16 cellular contexts compared by ENCODE assay signal in the genomic region with DNA sequence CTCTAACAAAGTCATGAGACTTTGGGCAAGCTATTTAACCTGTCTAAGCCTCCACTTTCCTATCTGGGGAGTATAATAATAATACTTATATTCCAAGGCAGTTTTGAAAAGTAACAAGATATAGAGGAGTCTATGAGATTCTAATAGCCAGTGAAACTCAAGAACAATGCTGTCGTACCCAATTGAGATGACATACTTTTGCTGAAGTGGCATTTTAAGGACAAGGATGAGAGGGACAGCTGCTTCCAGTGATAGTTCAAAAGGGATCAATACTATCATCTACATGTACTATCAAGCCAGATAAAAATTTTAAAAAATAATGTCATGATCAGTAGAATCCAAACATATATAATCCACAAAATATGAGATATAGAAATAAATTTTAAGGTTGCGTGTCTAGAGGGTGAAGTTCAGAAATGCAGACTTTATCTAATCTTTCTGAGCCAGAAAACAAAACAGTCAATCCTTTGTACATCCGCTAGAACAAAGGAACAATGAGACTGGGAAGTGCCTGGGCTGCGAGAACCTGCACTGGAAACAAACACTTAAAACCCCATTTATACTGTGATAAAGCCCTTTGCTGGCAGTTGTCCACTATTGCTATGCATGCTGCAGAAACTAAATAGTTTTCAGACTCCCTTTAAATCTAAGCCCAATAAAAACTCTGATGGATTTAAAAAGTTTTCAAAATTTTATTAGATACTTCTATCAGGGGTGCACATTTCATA. TPM values are rescaled to one million over a fixed set of nuclear protein-coding genes. Genes with fewer than 3 reads are reported as not detected.
A peak's percentile ranks its signal among the peaks of the same experiment; 100 is the strongest.
DNase-seq lines count a peak whose midpoint lies in the region; ATAC-seq and FAIRE-seq lines count a peak whose summit lies in the region.
"Had no signal": no experiment of that assay in that cellular context is flagged by ENCODE, and none has a peak within 500 bp of the region (broad histone marks: within the 10 kb centered on the region; RNA-seq: fewer than 3 reads in every experiment).

No MANE protein-coding gene starts in this region.

- H3K27me3 ChIP-seq in small intestine (ENCODE audit: control insufficient read depth in 2 of 2, insufficient read depth in 2 of 2, low read length in 2 of 2): no peaks in the 10 kb centered on the region
- H3K27me3 ChIP-seq: suprapubic skin had no signal

- no peak overlapping the region for H3K27ac ChIP-seq in small intestine (ENCODE audit: low read depth in 1 of 2, low read length in 1 of 2)
- H3K27ac ChIP-seq: suprapubic skin had no signal

- H3K4me3 ChIP-seq in small intestine (ENCODE audit: low read depth in 1 of 2, low read length in 2 of 2): no peak overlapping the region
- H3K4me3 ChIP-seq: smooth muscle cell, suprapubic skin had no signal

- peak; percentile 52 for ATAC-seq in left ventricle myocardium superior
- ATAC-seq in HG03460 (IDR thresholded peaks at IDR 0.05; ENCODE audit: unreplicated experiment): no peak
- ATAC-seq: CD8-positive, alpha-beta T cell had no signal

- intact Hi-C loops in left ventricle myocardium superior (cut with micrococcal nuclease): no loop called here

- H3K9me3 ChIP-seq in small intestine (ENCODE audit: control insufficient read depth, low read depth): no peaks in the 10 kb centered on the region
- H3K9me3 ChIP-seq: suprapubic skin had no signal

- no peaks in the 10 kb centered on the region for H3K36me3 ChIP-seq in small intestine (ENCODE audit: control insufficient read depth in 2 of 2, insufficient read depth in 2 of 2, low read length in 2 of 2)
- H3K36me3 ChIP-seq: suprapubic skin had no signal

- no peak for FAIRE-seq in small intestine (lab: Jason Lieb, UNC)

- WGBS in small intestine, 3 donors: 13 to 48% (median 29%) methylated on average over 4 of the region's 4 CpGs

- DNase-seq in SHP77 (lab: John Stamatoyannopoulos, UW) (peak; percentile 2 to 23), SHP77 treated with DMSO at 0.1 percent for 48 hours (lab: John Stamatoyannopoulos, UW) (no peak), OCI-M2 (lab: John Stamatoyannopoulos, UW; ENCODE audit: unreplicated experiment) (peak; percentile 10), left ventricle myocardium superior (no peak), small intestine (peak; percentile 23)
- DNase-seq in activated T-cell treated with anti-CD3 and anti-CD28 coated beads, Interleukin-2, amount 50 U/mL, for 48 hours: no peak
- DNase-seq in activated CD4-positive, alpha-beta T cell treated with anti-CD3 and anti-CD28 coated beads, Interleukin-2, amount 50 U/mL, for 48 hours: no peak
- DNase-seq: activated CD4-positive, alpha-beta memory T cell treated with anti-CD3 and anti-CD28 coated beads for 36 hours; activated effector memory CD4-positive, alpha-beta T cell treated with Interleukin-2 at 50 U/mL for 16 hours; CD8-positive, alpha-beta T cell; endodermal cell; H9; NCI-H524 treated with DMSO at 0.1 percent for 48 hours had no signal

- no peaks in the 10 kb centered on the region for H3K4me1 ChIP-seq in small intestine (ENCODE audit: control insufficient read depth in 2 of 2, insufficient read depth in 1 of 2, low read depth in 1 of 2, low read length in 1 of 2)
- H3K4me1 ChIP-seq: suprapubic skin had no signal

RNA-seq across cellular contexts. Expression of gene PTPRB, which starts 38.6 kb away (rescaled TPM):
- 34.4 TPM for total RNA-seq in left ventricle myocardium superior
- polyA plus RNA-seq in small intestine: 10 to 100 TPM in 1 of 3 donors, 1 to 10 TPM in 2; 1.8 to 24.4 (median 1.9) TPM
- total RNA-seq: activated CD4-positive, alpha-beta memory T cell treated with anti-CD3 and anti-CD28 coated beads for 36 hours; CD8-positive, alpha-beta T cell had no signal

Comparison
In these comparisons a context has a peak if more than half of its experiments do, and no peak if none do; other contexts are left out.
1. DNase-seq: peak in SHP77 (2 of 2), OCI-M2 (single experiment) and small intestine (single experiment); none in SHP77 treated with DMSO at 0.1 percent for 48 hours (single experiment), left ventricle myocardium superior (single experiment), activated T-cell treated with anti-CD3 and anti-CD28 coated beads, Interleukin-2, amount 50 U/mL, for 48 hours (0 of 2) and activated CD4-positive, alpha-beta T cell treated with anti-CD3 and anti-CD28 coated beads, Interleukin-2, amount 50 U/mL, for 48 hours (0 of 2).